Comparison of ENCODE assay signal across 9 cellular contexts in genomic region chr12:109458086-109458485, GRCh38. TPM values are rescaled to one million over a fixed set of nuclear protein-coding genes. Genes with fewer than 3 reads are reported as not detected.
A peak's percentile ranks its signal among the peaks of the same experiment; 100 is the strongest.
DNase-seq lines count a peak whose midpoint lies in the region; ATAC-seq and TF ChIP-seq lines count a peak whose summit lies in the region.
"Had no signal": no experiment of that assay in that cellular context is flagged by ENCODE, and none has a peak within 500 bp of the region (broad histone marks: within the 10 kb centered on the region; RNA-seq: fewer than 3 reads in every experiment).

No MANE protein-coding gene starts in this region.

- H3K27ac ChIP-seq in mammary epithelial cell (ENCODE audit: insufficient read depth, low read depth, low read length), result no peak overlapping the region
- peak overlapping the region; percentile 38 to 94 for H3K27ac ChIP-seq in left lung
- peak overlapping the region; percentile 21 to 100 (median 99) for H3K27ac ChIP-seq in thyroid gland

- TSS peak; percentile 14 for BruUV-seq in mammary epithelial cell (replicated peaks; lab: Mats Ljungman, UMichigan)

- CTCF ChIA-PET in activated CD8-positive, alpha-beta T cell treated with anti-CD3 and anti-CD28 coated beads for 36 hours (lab: Charles Lee), result no interaction called here
- CTCF ChIA-PET in activated CD8-positive, alpha-beta T cell treated with anti-CD3 and anti-CD28 coated beads, Interleukin-2, amount 10 ng/mL, durations not matched to agents 7 days and 5 days (lab: Charles Lee), result interaction anchor here (1.3 kb wide), 1 partner anchor 60 kb away, joined by 3 read pairs; no protein-coding TSS in a partner anchor
- CTCF ChIA-PET in mammary epithelial cell (lab: Charles Lee; ENCODE audit: low non-redundant PET), result no interaction called here

- no peaks in the 10 kb centered on the region for H4K20me1 ChIP-seq in mammary epithelial cell (ENCODE audit: insufficient read depth, low read length)

- H3K79me2 ChIP-seq in mammary epithelial cell (ENCODE audit: insufficient read depth, low read length), result peaks cover 92% of the 10 kb centered on the region

- peaks cover 22% of the 10 kb centered on the region for H3K36me3 Mint-ChIP-seq in activated CD8-positive, alpha-beta T cell treated with anti-CD3 and anti-CD28 coated beads for 36 hours (ENCODE audit: low read depth)
- H3K36me3 Mint-ChIP-seq in activated CD8-positive, alpha-beta T cell treated with anti-CD3 and anti-CD28 coated beads, Interleukin-2, amount 10 ng/mL, durations not matched to agents 7 days and 5 days (ENCODE audit: low read depth), result peaks cover 35% of the 10 kb centered on the region

- H2AFZ ChIP-seq in mammary epithelial cell (ENCODE audit: low read depth, low read length), result no peak overlapping the region

- H3K4me1 ChIP-seq in mammary epithelial cell (ENCODE audit: insufficient read depth, low read length) (peaks cover 27% of the 10 kb centered on the region), left lung (peaks cover 43 to 55% of the 10 kb centered on the region in 2 donors), thyroid gland (peaks cover 80 to 100% of the 10 kb centered on the region in 2 donors)

- intact Hi-C loops in activated CD8-positive, alpha-beta T cell treated with anti-CD3 and anti-CD28 coated beads for 36 hours (cut with micrococcal nuclease), result no loop called here
- intact Hi-C loops in mammary epithelial cell (cut with micrococcal nuclease) (no loop called here), left lung (cut with DNase I) (no loop called here), thyroid gland (cut with DNase I) (no loop called here)

- H3K36me3 ChIP-seq in mammary epithelial cell (ENCODE audit: insufficient read depth, low read length) (peaks cover 38% of the 10 kb centered on the region), left lung (peaks cover 0 to 69% of the 10 kb centered on the region in 2 donors), thyroid gland (peaks cover 18 to 24% of the 10 kb centered on the region in 2 donors)

- DNase-seq in activated CD8-positive, alpha-beta T cell treated with anti-CD3 and anti-CD28 coated beads for 36 hours, result no peak
- DNase-seq in activated CD8-positive, alpha-beta T cell treated with anti-CD3 and anti-CD28 coated beads, Interleukin-2, amount 10 ng/mL, durations not matched to agents 7 days and 5 days, result no peak
- DNase-seq in mammary epithelial cell (no peak), left lung (no peak), thyroid gland (no peak), ureter (ENCODE audit: low spot score) (no peak)
- DNase-seq in stimulated activated CD4-positive, alpha-beta T cell treated with anti-CD3 and anti-CD28 coated beads, Interleukin-4, amount 100 ng/mL, for 1 hour, result no peak
- DNase-seq: BE2C had no signal

- H3K9ac ChIP-seq in mammary epithelial cell (ENCODE audit: insufficient read depth, low read length), result no peak overlapping the region

- H3K27ac Mint-ChIP-seq in activated CD8-positive, alpha-beta T cell treated with anti-CD3 and anti-CD28 coated beads for 36 hours, result peak overlapping the region; percentile 63
- no peak overlapping the region for H3K27ac Mint-ChIP-seq in activated CD8-positive, alpha-beta T cell treated with anti-CD3 and anti-CD28 coated beads, Interleukin-2, amount 10 ng/mL, durations not matched to agents 7 days and 5 days

- ATAC-seq in activated CD8-positive, alpha-beta T cell treated with anti-CD3 and anti-CD28 coated beads for 36 hours, result no peak
- ATAC-seq in activated CD8-positive, alpha-beta T cell treated with anti-CD3 and anti-CD28 coated beads, Interleukin-2, amount 10 ng/mL, durations not matched to agents 7 days and 5 days, result no peak
- ATAC-seq in left lung (no peak), HG03175 (IDR thresholded peaks at IDR 0.05; ENCODE audit: unreplicated experiment) (no peak)

- no peak for TF ChIP-seq POLR2A in thyroid gland (IDR thresholded peaks at IDR 0.05)

- H3K9me3 Mint-ChIP-seq in activated CD8-positive, alpha-beta T cell treated with anti-CD3 and anti-CD28 coated beads for 36 hours, result no peaks in the 10 kb centered on the region
- no peaks in the 10 kb centered on the region for H3K9me3 Mint-ChIP-seq in activated CD8-positive, alpha-beta T cell treated with anti-CD3 and anti-CD28 coated beads, Interleukin-2, amount 10 ng/mL, durations not matched to agents 7 days and 5 days (ENCODE audit: insufficient read depth)

- H3K4me3 Mint-ChIP-seq in activated CD8-positive, alpha-beta T cell treated with anti-CD3 and anti-CD28 coated beads for 36 hours, result no peak overlapping the region
- H3K4me3 Mint-ChIP-seq in activated CD8-positive, alpha-beta T cell treated with anti-CD3 and anti-CD28 coated beads, Interleukin-2, amount 10 ng/mL, durations not matched to agents 7 days and 5 days, result no peak overlapping the region

- no peaks in the 10 kb centered on the region for H3K27me3 Mint-ChIP-seq in activated CD8-positive, alpha-beta T cell treated with anti-CD3 and anti-CD28 coated beads for 36 hours
- H3K27me3 Mint-ChIP-seq in activated CD8-positive, alpha-beta T cell treated with anti-CD3 and anti-CD28 coated beads, Interleukin-2, amount 10 ng/mL, durations not matched to agents 7 days and 5 days (ENCODE audit: low read depth), result no peaks in the 10 kb centered on the region

- H3K4me2 ChIP-seq in mammary epithelial cell (ENCODE audit: insufficient read depth, low read depth, low read length), result no peak overlapping the region

- H3K9me3 ChIP-seq in mammary epithelial cell (replicated peaks; ENCODE audit: insufficient read depth, low read length) (no peaks in the 10 kb centered on the region), left lung (no peaks in the 10 kb centered on the region), thyroid gland (no peaks in the 10 kb centered on the region)
- H3K9me3 ChIP-seq: BE2C had no signal

- 41% methylated on average over 4 of the region's 4 CpGs for WGBS in mammary epithelial cell (ENCODE audit: low coverage, missing lambda C conversion rate)
- WGBS in thyroid gland, 2 donors, result 68 to 73% methylated on average over 4 of the region's 4 CpGs

- POLR2A ChIA-PET in activated CD8-positive, alpha-beta T cell treated with anti-CD3 and anti-CD28 coated beads for 36 hours (lab: Charles Lee), result interaction anchor here (1.5 kb wide), 1 partner anchor 10 kb away, joined by 3 read pairs; no protein-coding TSS in a partner anchor
- POLR2A ChIA-PET in activated CD8-positive, alpha-beta T cell treated with anti-CD3 and anti-CD28 coated beads, Interleukin-2, amount 10 ng/mL, durations not matched to agents 7 days and 5 days (lab: Charles Lee), result no interaction called here

- peaks cover 16% of the 10 kb centered on the region for H3K4me1 Mint-ChIP-seq in activated CD8-positive, alpha-beta T cell treated with anti-CD3 and anti-CD28 coated beads for 36 hours (ENCODE audit: low read depth)
- H3K4me1 Mint-ChIP-seq in activated CD8-positive, alpha-beta T cell treated with anti-CD3 and anti-CD28 coated beads, Interleukin-2, amount 10 ng/mL, durations not matched to agents 7 days and 5 days (ENCODE audit: low read depth), result peaks cover 26% of the 10 kb centered on the region

- in situ Hi-C loops in mammary epithelial cell (cut with MboI; ENCODE audit: low sequenced_read_pairs in 2 of 2), result no loop called here

- no peaks in the 10 kb centered on the region for H3K27me3 ChIP-seq in mammary epithelial cell (ENCODE audit: insufficient read depth, low read length)
- H3K27me3 ChIP-seq in left lung, result no peaks in the 10 kb centered on the region
- H3K27me3 ChIP-seq in thyroid gland, result no peaks in the 10 kb centered on the region
- H3K27me3 ChIP-seq: BE2C had no signal

- dilution Hi-C loops in mammary epithelial cell (cut with HindIII; ENCODE audit: low sequenced_read_pairs), result no loop called here

- no peak for TF ChIP-seq CTCF in activated CD8-positive, alpha-beta T cell treated with anti-CD3 and anti-CD28 coated beads for 36 hours (IDR thresholded peaks at IDR 0.05)
- no peak for TF ChIP-seq CTCF in mammary epithelial cell (conservative IDR thresholded peaks at IDR 0.05 in 1 of 2, IDR thresholded peaks at IDR 0.05 in 1 of 2; ENCODE audit: extremely low read depth in 1 of 2, insufficient read depth in 1 of 2, low read depth in 1 of 2, low read length in 2 of 2)
- no peak for TF ChIP-seq CTCF in left lung (IDR thresholded peaks at IDR 0.05)
- TF ChIP-seq CTCF in thyroid gland (IDR thresholded peaks at IDR 0.05), result no peak

- no peak overlapping the region for H3K4me3 ChIP-seq in mammary epithelial cell (replicated peaks in 1 of 3; ENCODE audit: insufficient read depth in 1 of 3, low read depth in 2 of 3, low read length in 3 of 3)
- H3K4me3 ChIP-seq in left lung, result no peak overlapping the region
- no peak overlapping the region for H3K4me3 ChIP-seq in thyroid gland (replicated peaks in 1 of 3)

RNA-seq across cellular contexts. Expression of gene KCTD10, which starts 19.0 kb away (rescaled TPM):
- 10 to 100 TPM; 37.4 to 38.2 TPM for total RNA-seq in activated CD8-positive, alpha-beta T cell treated with anti-CD3 and anti-CD28 coated beads for 36 hours
- 10 to 100 TPM; 35.7 to 38.8 TPM for total RNA-seq in activated CD8-positive, alpha-beta T cell treated with anti-CD3 and anti-CD28 coated beads, Interleukin-2, amount 10 ng/mL, durations not matched to agents 7 days and 5 days
- total RNA-seq in mammary epithelial cell (100 to 1,000 TPM in 1 of 2 donors, 10 to 100 TPM in 1; 71.2 to 125 TPM), left lung (10 to 100 TPM; 58.3 to 68.2 TPM), thyroid gland (100 to 1,000 TPM in 1 of 4 donors, 10 to 100 TPM in 3; 70.3 to 149 (median 85.4) TPM), ureter (86.9 TPM)
- 72.5 TPM for polyA plus RNA-seq in mammary epithelial cell
- 126 TPM for polyA minus RNA-seq in mammary epithelial cell

RNA-seq across cellular contexts. Expression of gene UBE3B, which starts 19.3 kb away (rescaled TPM):
- total RNA-seq in activated CD8-positive, alpha-beta T cell treated with anti-CD3 and anti-CD28 coated beads for 36 hours, result 10 to 100 TPM; 22.5 to 24.9 TPM
- total RNA-seq in activated CD8-positive, alpha-beta T cell treated with anti-CD3 and anti-CD28 coated beads, Interleukin-2, amount 10 ng/mL, durations not matched to agents 7 days and 5 days, result 10 to 100 TPM; 32.0 to 34.1 TPM
- 10 to 100 TPM; 31.2 to 53.7 TPM for total RNA-seq in mammary epithelial cell
- polyA plus RNA-seq in mammary epithelial cell, result 21.5 TPM
- polyA minus RNA-seq in mammary epithelial cell, result 103 TPM
- 10 to 100 TPM; 41.4 to 42.5 TPM for total RNA-seq in left lung
- total RNA-seq in thyroid gland, result 10 to 100 TPM; 52.2 to 72.5 (median 65.5) TPM
- total RNA-seq in ureter, result 46.4 TPM
